In the genomic region with DNA sequence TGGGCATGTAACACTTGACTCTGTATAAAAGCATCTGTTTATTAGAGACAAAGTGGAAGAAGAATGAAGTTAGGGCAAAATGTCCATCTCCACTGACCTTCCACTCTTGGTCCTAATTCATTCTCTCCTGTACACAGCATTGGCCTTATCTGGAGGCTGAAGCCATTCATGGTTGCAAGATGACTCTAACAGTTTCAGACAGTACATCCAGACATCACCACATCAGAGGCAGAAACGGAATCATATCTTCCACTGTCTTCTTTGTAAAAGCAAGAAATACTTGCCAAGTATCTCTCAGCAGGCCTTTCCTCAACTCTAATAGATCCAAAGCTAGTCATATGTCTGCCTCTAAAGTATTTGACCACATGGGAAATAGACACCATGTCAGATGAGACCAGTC, we compare ENCODE assay signal across 34 cellular contexts. TPM values are rescaled to one million over a fixed set of nuclear protein-coding genes. Genes with fewer than 3 reads are reported as not detected.
"Had no signal": no experiment of that assay in that cellular context is flagged by ENCODE, and none has a peak within 500 bp of the region (broad histone marks: within the 10 kb centered on the region; RNA-seq: fewer than 3 reads in every experiment).

No MANE protein-coding gene starts in this region.

- H3K36me3 Mint-ChIP-seq: activated naive CD8-positive, alpha-beta T cell treated with anti-CD3 and anti-CD28 coated beads, Interleukin-2, amount 10 ng/mL, durations not matched to agents 7 days and 5 days; naive thymus-derived CD8-positive, alpha-beta T cell; stimulated activated naive B cell treated with anti-CD40 and anti-IgM and Interleukin-4, amounts not matched to agents 10 μg/mL and 1 μg/mL and 100 μg/mL, for 72 hours had no signal

- FAIRE-seq: frontal cortex, islet of Langerhans, pancreas, small intestine, urothelium cell line had no signal

- H3K9me3 ChIP-seq: left lung, lower lobe of right lung, pancreas, prostate gland, sigmoid colon, testis, transverse colon had no signal

- H3K27ac Mint-ChIP-seq: activated naive CD8-positive, alpha-beta T cell treated with anti-CD3 and anti-CD28 coated beads, Interleukin-2, amount 10 ng/mL, durations not matched to agents 7 days and 5 days; activated T-cell treated with anti-CD3 and anti-CD28 coated beads, Interleukin-2, amount 50 U/mL, for 24 hours; activated T-helper 2 cell treated with anti-CD3 and anti-CD28 coated beads, Interferon-gamma antibody, Interleukin-2, Interleukin-4, amounts not matched to agents 10 μg/mL and 5 μg/mL and 100 μg/mL, durations not matched to agents 14 hours and 24 hours and 36 hours; naive thymus-derived CD8-positive, alpha-beta T cell; stimulated activated naive B cell treated with anti-CD40 and anti-IgM and Interleukin-4, amounts not matched to agents 10 μg/mL and 1 μg/mL and 100 μg/mL, for 72 hours had no signal

- H3K4me1 ChIP-seq: left lung, lower lobe of right lung, pancreas, prostate gland, testis, transverse colon had no signal

- H3K36me3 ChIP-seq: left lung, lower lobe of right lung, pancreas, prostate gland, sigmoid colon, transverse colon had no signal

- H3K27me3 ChIP-seq: left lung, pancreas, sigmoid colon, testis, transverse colon had no signal

- ATAC-seq: left lung; lower lobe of right lung; naive thymus-derived CD8-positive, alpha-beta T cell; pancreas; stimulated activated naive B cell treated with anti-CD40 and anti-IgM and Interleukin-4, amounts not matched to agents 10 μg/mL and 1 μg/mL and 100 μg/mL, for 72 hours had no signal

- H3K9me3 Mint-ChIP-seq: activated naive CD8-positive, alpha-beta T cell treated with anti-CD3 and anti-CD28 coated beads, Interleukin-2, amount 10 ng/mL, durations not matched to agents 7 days and 5 days; activated T-cell treated with anti-CD3 and anti-CD28 coated beads, Interleukin-2, amount 50 U/mL, for 24 hours; activated T-helper 2 cell treated with anti-CD3 and anti-CD28 coated beads, Interferon-gamma antibody, Interleukin-2, Interleukin-4, amounts not matched to agents 10 μg/mL and 5 μg/mL and 100 μg/mL, durations not matched to agents 14 hours and 24 hours and 36 hours; naive thymus-derived CD8-positive, alpha-beta T cell; neural crest cell had no signal

- H3K4me1 Mint-ChIP-seq: activated naive CD8-positive, alpha-beta T cell treated with anti-CD3 and anti-CD28 coated beads, Interleukin-2, amount 10 ng/mL, durations not matched to agents 7 days and 5 days; naive thymus-derived CD8-positive, alpha-beta T cell; neural crest cell; stimulated activated naive B cell treated with anti-CD40 and anti-IgM and Interleukin-4, amounts not matched to agents 10 μg/mL and 1 μg/mL and 100 μg/mL, for 72 hours had no signal

- DNase-seq: activated CD4-positive, alpha-beta T cell treated with anti-CD3 and anti-CD28 coated beads for 4 hours; activated CD4-positive, alpha-beta T cell treated with anti-CD3 and anti-CD28 coated beads, Interleukin-2, amount 50 U/mL, for 48 hours; activated CD4-positive, CD25-positive, alpha-beta regulatory T cell; activated CD8-positive, alpha-beta memory T cell treated with anti-CD3 and anti-CD28 coated beads, Interleukin-2, amount 50 U/mL, for 4 hours; activated naive CD4-positive, alpha-beta T cell; activated naive CD8-positive, alpha-beta T cell treated with anti-CD3 and anti-CD28 coated beads, Interleukin-2, amount 10 ng/mL, durations not matched to agents 7 days and 5 days; activated T-cell treated with anti-CD3 and anti-CD28 coated beads, Interleukin-2, amount 50 U/mL, for 24 hours; amygdala; dorsolateral prefrontal cortex; effector memory CD4-positive, alpha-beta T cell; glutamatergic neuron; left lung; lower lobe of right lung; mesenchymal stem cell; naive thymus-derived CD8-positive, alpha-beta T cell; nucleus accumbens; pancreas; retina; sigmoid colon; small intestine; stimulated activated CD4-positive, alpha-beta T cell treated with anti-CD3 and anti-CD28 coated beads, Interleukin-1b, Interleukin-23, amount 100 ng/mL, for 48 hours; stimulated activated CD4-positive, alpha-beta T cell treated with anti-CD3 and anti-CD28 coated beads, Interleukin-4, amount 100 ng/mL, for 4 hours; stimulated activated CD8-positive, alpha-beta memory T cell treated with anti-CD3 and anti-CD28 coated beads, Interleukin-4, amount 100 ng/mL, for 48 hours; stimulated activated naive B cell treated with anti-CD40 and anti-IgM and Interleukin-4, amounts not matched to agents 10 μg/mL and 1 μg/mL and 100 μg/mL, for 72 hours; testis; transverse colon had no signal

- H3K27ac ChIP-seq: coronary artery, dorsolateral prefrontal cortex, left lung, lower lobe of right lung, pancreas, prostate gland, sigmoid colon, testis, transverse colon had no signal

- H3K4me3 Mint-ChIP-seq: activated naive CD8-positive, alpha-beta T cell treated with anti-CD3 and anti-CD28 coated beads, Interleukin-2, amount 10 ng/mL, durations not matched to agents 7 days and 5 days; activated T-cell treated with anti-CD3 and anti-CD28 coated beads, Interleukin-2, amount 50 U/mL, for 24 hours; naive thymus-derived CD8-positive, alpha-beta T cell; neural crest cell; stimulated activated naive B cell treated with anti-CD40 and anti-IgM and Interleukin-4, amounts not matched to agents 10 μg/mL and 1 μg/mL and 100 μg/mL, for 72 hours had no signal

- H3K4me3 ChIP-seq: coronary artery, dorsolateral prefrontal cortex, left lung, lower lobe of right lung, pancreas, prostate gland, sigmoid colon, testis, transverse colon had no signal

RNA-seq across cellular contexts. Expression of gene PTHLH, which starts 41.1 kb away (rescaled TPM):
- total RNA-seq: activated naive CD8-positive, alpha-beta T cell treated with anti-CD3 and anti-CD28 coated beads, Interleukin-2, amount 10 ng/mL, durations not matched to agents 7 days and 5 days; activated T-helper 2 cell treated with anti-CD3 and anti-CD28 coated beads, Interferon-gamma antibody, Interleukin-2, Interleukin-4, amounts not matched to agents 10 μg/mL and 5 μg/mL and 100 μg/mL, durations not matched to agents 14 hours and 24 hours and 36 hours; frontal cortex; naive thymus-derived CD8-positive, alpha-beta T cell; T-helper 1 cell treated with Interleukin-12 subunit alpha and Interleukin-12 subunit beta and Interleukin-4 antibody, amounts not matched to agents 30 ng/mL and 1 ng/mL, for 36 hours had no signal
- polyA plus RNA-seq: naive thymus-derived CD8-positive, alpha-beta T cell had no signal
